In the genomic region with DNA sequence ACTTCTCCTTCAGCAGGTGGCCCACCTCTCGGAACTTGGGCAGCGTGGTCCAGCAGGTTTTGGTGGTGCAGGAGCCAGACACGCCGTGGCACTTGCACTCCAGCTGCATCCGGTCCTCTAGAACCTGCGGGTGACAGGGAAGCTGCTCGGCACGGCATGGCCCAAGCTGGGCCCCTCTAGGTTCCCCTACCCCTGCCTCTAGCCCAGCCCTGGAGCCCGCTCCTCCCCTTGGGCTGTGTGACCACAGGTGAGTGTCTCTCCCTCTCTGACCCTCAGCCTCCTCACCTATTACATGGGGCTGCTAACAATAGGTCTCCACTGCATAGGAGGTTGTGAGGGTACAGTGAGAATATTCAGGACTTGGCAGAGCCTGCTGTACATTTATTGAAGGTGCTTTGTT, we compare ENCODE assay signal across 9 cellular contexts.
"Had no signal": no experiment of that assay in that cellular context is flagged by ENCODE, and none has a peak within 500 bp of the region (broad histone marks: within the 10 kb centered on the region; RNA-seq: fewer than 3 reads in every experiment).

No MANE protein-coding gene starts in this region.

- H3K27ac Mint-ChIP-seq: GM23338, H9 had no signal

- H3K27ac ChIP-seq: HL-60 had no signal

- H3K4me1 Mint-ChIP-seq: GM23338, H9 had no signal

- H3K4me3 ChIP-seq: GM23338 had no signal

- DNase-seq: H9, HCEC 1CT, KBM-7 had no signal

- H3K27me3 Mint-ChIP-seq: IgD-negative memory B cell had no signal

- H3K9me3 Mint-ChIP-seq: GM23338, H9, IgD-negative memory B cell had no signal

- FAIRE-seq: H1, H54, HTR-8/SVneo had no signal

- H3K36me3 Mint-ChIP-seq: IgD-negative memory B cell had no signal

- H3K4me3 Mint-ChIP-seq: GM23338, H9, IgD-negative memory B cell had no signal
